In the genomic region with DNA sequence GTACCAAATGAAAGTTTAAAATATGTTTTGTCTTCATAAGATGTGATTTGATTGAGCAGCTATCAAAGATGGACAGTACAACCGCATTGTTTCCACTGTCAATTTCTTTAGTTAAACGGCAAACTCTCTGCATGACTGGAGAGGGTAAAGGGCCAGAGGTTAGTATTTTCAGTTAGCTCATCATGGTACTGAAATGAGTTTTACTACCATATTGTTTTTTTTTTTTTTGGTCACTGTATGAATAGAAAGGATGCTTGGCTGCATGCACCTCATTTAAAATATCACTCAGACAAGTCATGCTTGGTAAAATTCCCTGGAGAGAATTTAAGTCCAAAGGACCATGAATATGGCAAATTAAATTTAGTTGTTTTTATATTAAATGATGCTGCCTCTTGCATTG, we compare ENCODE assay signal across 33 cellular contexts.
"Had no signal": no experiment of that assay in that cellular context is flagged by ENCODE, and none has a peak within 500 bp of the region (broad histone marks: within the 10 kb centered on the region; RNA-seq: fewer than 3 reads in every experiment).

No MANE protein-coding gene starts in this region.

- DNase-seq: activated B cell treated with CpG ODN at 0.5 μM for 24 hours; activated CD4-positive, alpha-beta T cell treated with anti-CD3 and anti-CD28 coated beads for 48 hours; activated CD4-positive, alpha-beta T cell treated with anti-CD3 and anti-CD28 coated beads, Interleukin-2, amount 50 U/mL, for 1 hour; activated CD4-positive, alpha-beta T cell treated with anti-CD3 and anti-CD28 coated beads, Interleukin-2, amount 50 U/mL, for 48 hours; activated CD8-positive, alpha-beta memory T cell treated with anti-CD3 and anti-CD28 coated beads for 24 hours; activated CD8-positive, alpha-beta T cell treated with anti-CD3 and anti-CD28 coated beads for 36 hours; activated effector memory CD4-positive, alpha-beta T cell treated with anti-CD3 and anti-CD28 coated beads, Interleukin-2, amount 50 U/mL, for 16 hours; activated naive CD4-positive, alpha-beta T cell treated with anti-CD3 and anti-CD28 coated beads for 36 hours; activated naive CD8-positive, alpha-beta T cell treated with anti-CD3 and anti-CD28 coated beads for 36 hours; activated naive CD8-positive, alpha-beta T cell treated with anti-CD3 and anti-CD28 coated beads, Interleukin-2, amount 50 U/mL, for 24 hours; activated T-cell treated with anti-CD3 and anti-CD28 coated beads, Interleukin-2, amount 50 U/mL, for 1 hour; activated T-cell treated with anti-CD3 and anti-CD28 coated beads, Interleukin-2, amount 50 U/mL, for 48 hours; adrenal gland; amygdala; aorta; body of pancreas; caudate nucleus; cortex of kidney; dermis blood vessel endothelial cell; effector CD4-positive, alpha-beta T cell; effector memory CD8-positive, alpha-beta T cell; erythroblast; foreskin keratinocyte; gastrocnemius medialis; glutamatergic neuron; heart left ventricle; T1000; WERI-Rb-1 had no signal

- ATAC-seq: activated CD4-positive, CD25-positive, alpha-beta regulatory T cell treated with anti-CD3 and anti-CD28 coated beads, Interleukin-2, amount 50 U/mL, for 24 hours; activated CD8-positive, alpha-beta T cell treated with anti-CD3 and anti-CD28 coated beads for 36 hours; activated naive CD8-positive, alpha-beta T cell treated with anti-CD3 and anti-CD28 coated beads, Interleukin-2, amount 50 U/mL, for 24 hours; body of pancreas; effector memory CD8-positive, alpha-beta T cell; foreskin keratinocyte; gastrocnemius medialis; heart left ventricle had no signal

- H3K27ac Mint-ChIP-seq: activated B cell treated with CpG ODN at 0.5 μM for 24 hours; activated CD8-positive, alpha-beta T cell treated with anti-CD3 and anti-CD28 coated beads for 36 hours; activated naive CD4-positive, alpha-beta T cell treated with anti-CD3 and anti-CD28 coated beads for 36 hours; activated naive CD4-positive, alpha-beta T cell treated with anti-CD3 and anti-CD28 coated beads, Interleukin-2, amount 50 U/mL, for 24 hours; activated naive CD8-positive, alpha-beta T cell treated with anti-CD3 and anti-CD28 coated beads for 36 hours; activated naive CD8-positive, alpha-beta T cell treated with anti-CD3 and anti-CD28 coated beads, Interleukin-2, amount 50 U/mL, for 24 hours; activated T-helper 1 cell treated with anti-CD3 and anti-CD28 coated beads, Interleukin-12 subunit alpha, Interleukin-12 subunit beta, Interleukin-2, Interleukin-4 antibody, amounts not matched to agents 30 ng/mL and 10 ng/mL and 1 ng/mL, durations not matched to agents 14 hours and 24 hours and 36 hours; activated T-helper 2 cell treated with anti-CD3 and anti-CD28 coated beads, Interferon-gamma antibody, Interleukin-2, Interleukin-4, amounts not matched to agents 10 μg/mL and 5 μg/mL and 100 μg/mL, durations not matched to agents 14 hours and 24 hours and 36 hours; effector memory CD8-positive, alpha-beta T cell; T-helper 2 cell treated with Interferon-gamma antibody and Interleukin-4, amounts not matched to agents 5 μg/mL and 100 μg/mL, for 36 hours had no signal

- H3K4me3 Mint-ChIP-seq: activated B cell treated with CpG ODN at 0.5 μM for 24 hours; activated CD8-positive, alpha-beta T cell treated with anti-CD3 and anti-CD28 coated beads for 36 hours; activated naive CD4-positive, alpha-beta T cell treated with anti-CD3 and anti-CD28 coated beads for 36 hours; activated naive CD4-positive, alpha-beta T cell treated with anti-CD3 and anti-CD28 coated beads, Interleukin-2, amount 50 U/mL, for 24 hours; activated naive CD8-positive, alpha-beta T cell treated with anti-CD3 and anti-CD28 coated beads for 36 hours; activated naive CD8-positive, alpha-beta T cell treated with anti-CD3 and anti-CD28 coated beads, Interleukin-2, amount 50 U/mL, for 24 hours; activated T-helper 1 cell treated with anti-CD3 and anti-CD28 coated beads, Interleukin-12 subunit alpha, Interleukin-12 subunit beta, Interleukin-2, Interleukin-4 antibody, amounts not matched to agents 30 ng/mL and 10 ng/mL and 1 ng/mL, durations not matched to agents 14 hours and 24 hours and 36 hours; effector memory CD8-positive, alpha-beta T cell; T-helper 2 cell treated with Interferon-gamma antibody and Interleukin-4, amounts not matched to agents 5 μg/mL and 100 μg/mL, for 36 hours had no signal

- H3K36me3 Mint-ChIP-seq: activated naive CD4-positive, alpha-beta T cell treated with anti-CD3 and anti-CD28 coated beads, Interleukin-2, amount 50 U/mL, for 24 hours; activated naive CD8-positive, alpha-beta T cell treated with anti-CD3 and anti-CD28 coated beads for 36 hours had no signal

- H3K4me1 Mint-ChIP-seq: activated B cell treated with CpG ODN at 0.5 μM for 24 hours; activated naive CD4-positive, alpha-beta T cell treated with anti-CD3 and anti-CD28 coated beads, Interleukin-2, amount 50 U/mL, for 24 hours; activated naive CD8-positive, alpha-beta T cell treated with anti-CD3 and anti-CD28 coated beads for 36 hours; activated naive CD8-positive, alpha-beta T cell treated with anti-CD3 and anti-CD28 coated beads, Interleukin-2, amount 50 U/mL, for 24 hours had no signal

- H3K27me3 Mint-ChIP-seq: activated B cell treated with CpG ODN at 0.5 μM for 24 hours; activated CD8-positive, alpha-beta T cell treated with anti-CD3 and anti-CD28 coated beads for 36 hours; activated naive CD4-positive, alpha-beta T cell treated with anti-CD3 and anti-CD28 coated beads, Interleukin-2, amount 50 U/mL, for 24 hours; activated naive CD8-positive, alpha-beta T cell treated with anti-CD3 and anti-CD28 coated beads for 36 hours; activated naive CD8-positive, alpha-beta T cell treated with anti-CD3 and anti-CD28 coated beads, Interleukin-2, amount 50 U/mL, for 24 hours; effector memory CD8-positive, alpha-beta T cell had no signal
